In the genomic region with DNA sequence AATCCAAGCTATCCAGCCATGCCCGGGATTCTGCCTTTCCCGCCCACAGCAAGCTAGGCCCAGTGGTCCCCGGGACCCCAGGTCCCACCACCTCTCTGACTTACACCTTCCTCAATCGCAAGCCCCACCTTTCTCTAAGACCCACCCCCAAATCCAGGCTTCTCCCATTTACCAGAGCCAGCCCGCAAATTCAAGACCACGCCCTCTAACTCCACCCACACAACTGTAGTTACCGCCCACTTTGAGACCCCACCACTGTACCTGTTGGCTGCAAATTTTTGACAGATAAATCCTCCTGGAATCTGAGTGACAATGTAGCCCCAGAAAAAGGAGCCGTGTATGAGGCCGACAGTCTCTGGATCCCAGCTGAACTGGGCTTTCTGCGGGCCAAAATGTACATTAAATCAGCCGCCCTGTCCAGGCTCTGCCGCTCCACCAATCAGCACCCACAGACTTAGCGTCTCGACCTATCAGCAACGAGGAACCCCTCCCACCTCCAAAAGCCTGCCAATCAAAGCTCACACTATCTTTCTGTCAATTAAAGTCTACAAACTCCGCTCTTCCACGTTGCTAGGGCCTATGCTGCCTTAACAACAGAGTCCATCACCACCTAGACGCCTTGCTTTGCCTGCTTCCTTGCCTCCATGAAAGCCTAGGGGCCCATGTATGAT, we compare ENCODE assay signal across 31 cellular contexts. TPM values are rescaled to one million over a fixed set of nuclear protein-coding genes. Genes with fewer than 3 reads are reported as not detected.
DNase-seq lines count a peak whose midpoint lies in the region; ATAC-seq, FAIRE-seq and TF ChIP-seq lines count a peak whose summit lies in the region.
"Had no signal": no experiment of that assay in that cellular context is flagged by ENCODE, and none has a peak within 500 bp of the region (broad histone marks: within the 10 kb centered on the region; RNA-seq: fewer than 3 reads in every experiment).

No MANE protein-coding gene starts in this region.

- H3K79me2 ChIP-seq in HepG2 (ENCODE audit: insufficient read depth, low read length) (no peaks in the 10 kb centered on the region), trophoblast cell (ENCODE audit: control insufficient read depth, insufficient read depth, low read length, poor library complexity) (no peaks in the 10 kb centered on the region), mesendoderm (ENCODE audit: control insufficient read depth, insufficient read depth, low read length) (no peaks in the 10 kb centered on the region)

- no peak overlapping the region for H3K4ac ChIP-seq in trophoblast cell (ENCODE audit: low read depth, low read length)
- no peak overlapping the region for H3K4ac ChIP-seq in mesendoderm (ENCODE audit: low read depth, low read length)

- FAIRE-seq in HepG2 (lab: Jason Lieb, UNC) (no peak), RCC 7860 (lab: Jason Lieb, UNC) (no peak)
- FAIRE-seq: astrocyte, pancreas had no signal

- TF ChIP-seq EP300 in HepG2 (IDR thresholded peaks at IDR 0.05; ENCODE audit: low read depth in 2 of 2, low read length in 2 of 2) (no peak), HepG2 (CRISPR knock-in tag; IDR thresholded peaks at IDR 0.05; ENCODE audit: borderline replicate concordance) (no peak)

- TF ChIP-seq CTCF in HepG2 (CRISPR knock-in tag; IDR thresholded peaks at IDR 0.05) (no peak), right lobe of liver (IDR thresholded peaks at IDR 0.05) (no peak), Panc1 (IDR thresholded peaks at IDR 0.05) (no peak)

- no peak overlapping the region for H2AFZ ChIP-seq in HepG2 (ENCODE audit: low read length)
- H2AFZ ChIP-seq in trophoblast cell (ENCODE audit: insufficient read depth, low read length, poor library complexity), result no peak overlapping the region

- H4K91ac ChIP-seq in trophoblast cell (ENCODE audit: low read depth, low read length), result no peak overlapping the region

- H2BK120ac ChIP-seq in trophoblast cell (ENCODE audit: insufficient read depth, low read length, poor library complexity) (no peak overlapping the region), mesendoderm (ENCODE audit: low read depth, low read length) (no peak overlapping the region)

- no peak overlapping the region for H4K5ac ChIP-seq in mesendoderm (ENCODE audit: low read length)

- no peak overlapping the region for H2AK5ac ChIP-seq in trophoblast cell (ENCODE audit: low read length)
- no peak overlapping the region for H2AK5ac ChIP-seq in mesendoderm (ENCODE audit: low read length)

- H3K36me3 ChIP-seq in HepG2 (replicated peaks in 1 of 2; ENCODE audit: control insufficient read depth in 1 of 2, insufficient read depth in 2 of 2, low read length in 2 of 2) (no peaks in the 10 kb centered on the region), right lobe of liver (no peaks in the 10 kb centered on the region), Panc1 (ENCODE audit: control insufficient read depth, insufficient read depth, low read length) (no peaks in the 10 kb centered on the region), trophoblast cell (ENCODE audit: control insufficient read depth in 1 of 2, insufficient read depth in 2 of 2, low read length in 2 of 2) (no peaks in the 10 kb centered on the region), mesendoderm (ENCODE audit: control insufficient read depth, insufficient read depth, low read length) (no peaks in the 10 kb centered on the region)
- H3K36me3 ChIP-seq: BLaER1, pancreas, upper lobe of right lung had no signal

- H3K79me1 ChIP-seq in trophoblast cell (ENCODE audit: low read length) (no peaks in the 10 kb centered on the region), mesendoderm (ENCODE audit: low read length) (no peaks in the 10 kb centered on the region)

- H2BK5ac ChIP-seq in trophoblast cell (ENCODE audit: low read depth, low read length, poor library complexity) (no peak overlapping the region), mesendoderm (ENCODE audit: low read length) (no peak overlapping the region)

- in situ Hi-C loops in HepG2 (cut with HindIII; ENCODE audit: extremely low pct_ligation_motif_present, low pct_unique_long_range_greater_than_20kb) (no loop called here), Panc1 (cut with HindIII; ENCODE audit: low pct_unique_long_range_greater_than_20kb, low sequenced_read_pairs) (no loop called here)

- H2BK12ac ChIP-seq in trophoblast cell (ENCODE audit: low read length), result no peak overlapping the region

- H3K23ac ChIP-seq in trophoblast cell (ENCODE audit: low read length) (no peak overlapping the region), mesendoderm (ENCODE audit: low read length) (no peak overlapping the region)

- no peak overlapping the region for H3K18ac ChIP-seq in trophoblast cell (ENCODE audit: low read length)
- no peak overlapping the region for H3K18ac ChIP-seq in mesendoderm (ENCODE audit: low read length)

- no peak overlapping the region for H4K8ac ChIP-seq in trophoblast cell (ENCODE audit: low read depth, low read length)
- H4K8ac ChIP-seq in mesendoderm (ENCODE audit: low read depth, low read length), result no peak overlapping the region

- H3K4me1 ChIP-seq in HepG2 (ENCODE audit: insufficient read depth, low read length), result no peaks in the 10 kb centered on the region
- no peaks in the 10 kb centered on the region for H3K4me1 ChIP-seq in right lobe of liver
- H3K4me1 ChIP-seq in Panc1 (ENCODE audit: control insufficient read depth, insufficient read depth, low read length), result no peaks in the 10 kb centered on the region
- peaks cover 3% of the 10 kb centered on the region in 2 experiments for H3K4me1 ChIP-seq in trophoblast cell (ENCODE audit: control insufficient read depth in 1 of 2, insufficient read depth in 2 of 2, low read length in 2 of 2)
- H3K4me1 ChIP-seq in mesendoderm (ENCODE audit: control insufficient read depth, low read depth, low read length), result no peaks in the 10 kb centered on the region
- H3K4me1 ChIP-seq: pancreas, upper lobe of right lung had no signal

- ATAC-seq in HepG2 (peak; percentile 62), right lobe of liver (no peak), Panc1 (peak; percentile 22; the same call in 1 of the 2 replicates), GM18870 (IDR thresholded peaks at IDR 0.05; ENCODE audit: unreplicated experiment) (no peak)
- ATAC-seq: naive thymus-derived CD8-positive, alpha-beta T cell; pancreas; upper lobe of right lung had no signal

- no peak overlapping the region for H2BK15ac ChIP-seq in mesendoderm (replicated peaks; ENCODE audit: low read depth)

- no peak overlapping the region for H3K9ac ChIP-seq in HepG2 (ENCODE audit: insufficient read depth, low read depth, low read length)
- no peak overlapping the region for H3K9ac ChIP-seq in trophoblast cell (ENCODE audit: low read length)
- H3K9ac ChIP-seq in mesendoderm (ENCODE audit: low read length), result no peak overlapping the region
- H3K9ac ChIP-seq: BLaER1 had no signal

- H3K9me3 ChIP-seq in HepG2 (ENCODE audit: low read length) (no peaks in the 10 kb centered on the region), right lobe of liver (no peaks in the 10 kb centered on the region), Panc1 (ENCODE audit: control insufficient read depth, insufficient read depth, low read depth, low read length) (no peaks in the 10 kb centered on the region), trophoblast cell (ENCODE audit: insufficient read depth, low read depth, low read length) (peaks cover 23% of the 10 kb centered on the region)
- H3K9me3 ChIP-seq: pancreas, upper lobe of right lung had no signal

- BruUV-seq in HepG2 (replicated peaks; lab: Mats Ljungman, UMichigan), result no TSS peak
- no TSS peak for BruUV-seq in Panc1 (replicated peaks; lab: Mats Ljungman, UMichigan)

- 41% methylated on average over 17 of the region's 18 CpGs for WGBS in HepG2 (ENCODE audit: low lambda C conversion rate)
- WGBS in right lobe of liver (ENCODE audit: insufficient coverage, low coverage, low lambda C conversion rate, missing lambda C conversion rate), result 69% methylated on average over 6 of the region's 18 CpGs
- no CpG with 5 or more reads among the region's 18 CpGs for WGBS in trophoblast cell (ENCODE audit: extremely low coverage, insufficient coverage, insufficient read length)
- WGBS in mesendoderm (ENCODE audit: extremely low coverage, insufficient coverage, low lambda C conversion rate), result no CpG with 5 or more reads among the region's 18 CpGs

- intact Hi-C loops in HepG2 (cut with micrococcal nuclease; ENCODE audit: unreplicated experiment) (no loop called here), right lobe of liver (cut with DNase I) (loop anchor here (5.0 to 10.0 kb wide), 2 partner anchors 38 to 180 kb away; no protein-coding TSS in a partner anchor), Panc1 (cut with micrococcal nuclease; ENCODE audit: unreplicated experiment) (no loop called here)

- POLR2A ChIA-PET in HepG2 (lab: Yijun Ruan, JAX) (interaction anchor here (1.1 kb wide), 1 partner anchor 18 kb away, joined by 5 read pairs; a partner anchor contains a TSS), Panc1 (lab: Charles Lee) (no interaction called here)

- H4K20me1 ChIP-seq in HepG2 (ENCODE audit: insufficient read depth, low read length), result no peaks in the 10 kb centered on the region

- no peak for TF ChIP-seq RAD21 in HepG2 (CRISPR knock-in tag; IDR thresholded peaks at IDR 0.05)

- no peak overlapping the region for H4K12ac ChIP-seq in trophoblast cell (ENCODE audit: low read depth, low read length)

- H3K27me3 ChIP-seq in HepG2 (ENCODE audit: control insufficient read depth in 1 of 2, insufficient read depth in 2 of 2, low read length in 2 of 2) (peaks cover 7 to 87% of the 10 kb centered on the region in 2 experiments; a peak in 4 of 5 replicates), right lobe of liver (peaks cover 7 to 20% of the 10 kb centered on the region in 2 donors), Panc1 (ENCODE audit: control insufficient read depth, insufficient read depth, low read length) (peaks cover 5% of the 10 kb centered on the region; the same call in 1 of the 2 replicates), trophoblast cell (ENCODE audit: insufficient read depth, low read length) (peaks cover 34% of the 10 kb centered on the region), mesendoderm (ENCODE audit: insufficient read depth, low read length, poor library complexity) (peaks cover 23% of the 10 kb centered on the region)

- H3K4me2 ChIP-seq in HepG2 (ENCODE audit: low read depth, low read length) (no peak overlapping the region), trophoblast cell (ENCODE audit: low read length) (no peak overlapping the region), mesendoderm (ENCODE audit: low read length) (no peak overlapping the region)
- H3K4me2 ChIP-seq: BLaER1, smooth muscle cell had no signal

- TF ChIP-seq POLR2A in HepG2 (IDR thresholded peaks at IDR 0.05; ENCODE audit: insufficient read depth in 1 of 2, low read depth in 2 of 2, low read length in 2 of 2) (no peak), right lobe of liver (IDR thresholded peaks at IDR 0.05) (no peak)

- no peak overlapping the region for H3K14ac ChIP-seq in trophoblast cell (ENCODE audit: low read length)

- no peak overlapping the region for H3K27ac ChIP-seq in HepG2 (ENCODE audit: extremely low read length, insufficient read depth, low read length)
- H3K27ac ChIP-seq in right lobe of liver, result no peak overlapping the region
- no peak overlapping the region for H3K27ac ChIP-seq in Panc1 (ENCODE audit: low read length)
- no peak overlapping the region for H3K27ac ChIP-seq in trophoblast cell (ENCODE audit: low read depth, low read length)
- no peak overlapping the region for H3K27ac ChIP-seq in mesendoderm (ENCODE audit: low read depth, low read length)
- H3K27ac ChIP-seq: BLaER1, epithelial cell of prostate, HL-60, pancreas, SK-N-MC, upper lobe of right lung had no signal

- no peak overlapping the region for H3K4me3 ChIP-seq in HepG2 (replicated peaks in 1 of 3; ENCODE audit: insufficient read depth in 1 of 3, low read depth in 2 of 3, low read length in 3 of 3)
- H3K4me3 ChIP-seq in right lobe of liver, result no peak overlapping the region
- H3K4me3 ChIP-seq in Panc1 (ENCODE audit: low read depth in 2 of 2, low read length in 2 of 2), result no peak overlapping the region
- peak overlapping the region; percentile 16 for H3K4me3 ChIP-seq in trophoblast cell (ENCODE audit: low read depth, low read length)
- H3K4me3 ChIP-seq in mesendoderm (ENCODE audit: low read length), result no peak overlapping the region
- H3K4me3 ChIP-seq: BLaER1, pancreas, SK-N-MC, smooth muscle cell, upper lobe of right lung had no signal

- DNase-seq in HepG2 (ENCODE audit: low spot score) (no peak), right lobe of liver (no peak), Panc1 (ENCODE audit: low read depth, low spot score) (no peak), cerebellum (ENCODE audit: low spot score) (peak; percentile 87), trophoblast cell (no peak), mesendoderm (no peak), RCC 7860 (ENCODE audit: low spot score) (no peak)
- DNase-seq: activated CD4-positive, alpha-beta T cell treated with anti-CD3 and anti-CD28 coated beads for 48 hours; activated CD8-positive, alpha-beta memory T cell treated with anti-CD3 and anti-CD28 coated beads for 24 hours; activated effector memory CD4-positive, alpha-beta T cell treated with anti-CD3 and anti-CD28 coated beads, Interleukin-2, amount 50 U/mL, for 16 hours; activated T-cell treated with anti-CD3 and anti-CD28 coated beads, Interleukin-2, amount 50 U/mL, for 1 hour; COR-L47; DMS79 treated with DMSO at 0.1 percent for 48 hours; naive thymus-derived CD8-positive, alpha-beta T cell; NCI-H187; NCI-H524 treated with DMSO at 0.1 percent for 48 hours; pancreas; stimulated activated CD4-positive, alpha-beta T cell treated with anti-CD3 and anti-CD28 coated beads, Interleukin-1b, Interleukin-23, amount 100 ng/mL, for 48 hours; stimulated activated CD8-positive, alpha-beta memory T cell treated with anti-CD3 and anti-CD28 coated beads, Interleukin-4, amount 100 ng/mL, for 48 hours; upper lobe of right lung had no signal

- H3K56ac ChIP-seq in mesendoderm (ENCODE audit: low read length), result no peak overlapping the region

- CTCF ChIA-PET in HepG2 (lab: Yijun Ruan, JAX; ENCODE audit: low intra/inter-chr PET ratio, low total read pairs), result no interaction called here
- CTCF ChIA-PET in Panc1 (lab: Charles Lee), result no interaction called here

RNA-seq across cellular contexts. Expression of a gene that starts 6.3 kb away (rescaled TPM):
- not detected in 2 replicates for total RNA-seq in HepG2 (2016; rRNA removed; fragmentation: Illumina TruSeq; extraction: Trizol)
- not detected in 2 replicates for total RNA-seq in HepG2 (2016; cell fraction: cytosol; rRNA removed; fragmentation: Illumina TruSeq; extraction: Trizol; ENCODE audit: low read depth)
- total RNA-seq in HepG2 (2016; cell fraction: insoluble cytoplasmic fraction; rRNA removed; fragmentation: Illumina TruSeq; extraction: Trizol), result 0.06 TPM in 1 of 2 replicates, not detected in the other
- total RNA-seq in HepG2 (2016; cell fraction: membrane; rRNA removed; fragmentation: Illumina TruSeq; extraction: Trizol), result 0.06 TPM in 1 of 2 replicates, not detected in the other
- total RNA-seq in HepG2 (2016; cell fraction: nucleus; rRNA removed; fragmentation: Illumina TruSeq; extraction: Trizol), result not detected in 2 replicates
- 0.32 and 0.37 TPM in 2 replicates for polyA plus RNA-seq in HepG2 (2011; rRNA removed)
- 0.15 and 0.22 TPM in 2 replicates for polyA plus RNA-seq in HepG2 (2011; cell fraction: cytosol; rRNA removed)
- polyA plus RNA-seq in HepG2 (2011; cell fraction: nucleus; rRNA removed), result 1.9 and 2.4 TPM in 2 replicates
- 0.17 and 0.37 TPM in 2 replicates for polyA plus RNA-seq in HepG2 (2012)
- 0.03 and 0.05 TPM in 2 replicates for polyA plus RNA-seq in HepG2 (2016; cell fraction: cytosol; fragmentation: Illumina TruSeq; extraction: Trizol; ENCODE audit: low read depth)
- polyA plus RNA-seq in HepG2 (2016; cell fraction: insoluble cytoplasmic fraction; fragmentation: Illumina TruSeq; extraction: Trizol; ENCODE audit: low read depth), result 0.09 and 0.10 TPM in 2 replicates
- polyA plus RNA-seq in HepG2 (2016; cell fraction: membrane; fragmentation: Illumina TruSeq; extraction: Trizol; ENCODE audit: low read depth), result not detected in 2 replicates
- polyA plus RNA-seq in HepG2 (2016; cell fraction: nucleus; fragmentation: Illumina TruSeq; extraction: Trizol; ENCODE audit: insufficient read depth, low read depth), result 0.40 and 0.49 TPM in 2 replicates
- 0.19 and 0.34 TPM in 2 replicates for polyA minus RNA-seq in HepG2 (2011; rRNA and poly(A)+ RNA removed; ENCODE audit: low replicate concordance)
- 0.40 TPM in 1 of 2 replicates, not detected in the other for polyA minus RNA-seq in HepG2 (2011; cell fraction: cytosol; rRNA and poly(A)+ RNA removed)
- polyA minus RNA-seq in HepG2 (2011; cell fraction: nucleus; rRNA and poly(A)+ RNA removed), result 0.77 and 1.6 TPM in 2 replicates
- under 1 TPM in 1 of 6 experiments, not detected in 5; 0.13 TPM for total RNA-seq in right lobe of liver
- total RNA-seq in Panc1 (2021; ENCODE audit: unreplicated experiment), result 1.2 TPM
- 1.7 TPM for polyA plus RNA-seq in Panc1 (2012; ENCODE audit: insufficient read length)
- total RNA-seq in cerebellum, result 3.8 TPM
- 0.12 and 0.16 TPM in 2 replicates for polyA plus RNA-seq in trophoblast cell (2013)
- 0.48 TPM for polyA plus RNA-seq in mesendoderm (2013, experiment 1 of 2)
- 0.43 TPM for polyA plus RNA-seq in mesendoderm (2013, experiment 2 of 2)
- total RNA-seq: kidney epithelial cell had no signal
- polyA plus RNA-seq: naive thymus-derived CD8-positive, alpha-beta T cell; smooth muscle cell had no signal

RNA-seq across cellular contexts. Expression of a gene that starts 9.9 kb away (rescaled TPM):
- total RNA-seq in HepG2 (2016; rRNA removed; fragmentation: Illumina TruSeq; extraction: Trizol) (not detected in 2 replicates), right lobe of liver (not detected), Panc1 (2021; ENCODE audit: unreplicated experiment) (not detected), cerebellum (not detected)
- not detected in 2 replicates for total RNA-seq in HepG2 (2016; cell fraction: cytosol; rRNA removed; fragmentation: Illumina TruSeq; extraction: Trizol; ENCODE audit: low read depth)
- not detected in 2 replicates for total RNA-seq in HepG2 (2016; cell fraction: insoluble cytoplasmic fraction; rRNA removed; fragmentation: Illumina TruSeq; extraction: Trizol)
- not detected in 2 replicates for total RNA-seq in HepG2 (2016; cell fraction: membrane; rRNA removed; fragmentation: Illumina TruSeq; extraction: Trizol)
- not detected in 2 replicates for total RNA-seq in HepG2 (2016; cell fraction: nucleus; rRNA removed; fragmentation: Illumina TruSeq; extraction: Trizol)
- polyA plus RNA-seq in HepG2 (2011; rRNA removed), result not detected in 2 replicates
- polyA plus RNA-seq in HepG2 (2011; cell fraction: cytosol; rRNA removed), result not detected in 2 replicates
- polyA plus RNA-seq in HepG2 (2011; cell fraction: nucleus; rRNA removed), result not detected in 2 replicates
- polyA plus RNA-seq in HepG2 (2012), result not detected in 2 replicates
- not detected in 2 replicates for polyA plus RNA-seq in HepG2 (2016; cell fraction: cytosol; fragmentation: Illumina TruSeq; extraction: Trizol; ENCODE audit: low read depth)
- polyA plus RNA-seq in HepG2 (2016; cell fraction: insoluble cytoplasmic fraction; fragmentation: Illumina TruSeq; extraction: Trizol; ENCODE audit: low read depth), result not detected in 2 replicates
- polyA plus RNA-seq in HepG2 (2016; cell fraction: membrane; fragmentation: Illumina TruSeq; extraction: Trizol; ENCODE audit: low read depth), result not detected in 2 replicates
- polyA plus RNA-seq in HepG2 (2016; cell fraction: nucleus; fragmentation: Illumina TruSeq; extraction: Trizol; ENCODE audit: insufficient read depth, low read depth), result not detected in 2 replicates
- polyA minus RNA-seq in HepG2 (2011; rRNA and poly(A)+ RNA removed; ENCODE audit: low replicate concordance), result not detected in 2 replicates
- polyA minus RNA-seq in HepG2 (2011; cell fraction: cytosol; rRNA and poly(A)+ RNA removed), result not detected in 2 replicates
- not detected in 2 replicates for polyA minus RNA-seq in HepG2 (2011; cell fraction: nucleus; rRNA and poly(A)+ RNA removed)
- polyA plus RNA-seq in Panc1 (2012; ENCODE audit: insufficient read length), result not detected
- polyA plus RNA-seq in trophoblast cell (2013), result 0.03 and 0.04 TPM in 2 replicates
- polyA plus RNA-seq in mesendoderm (2013, experiment 1 of 2), result 0.29 TPM
- 0.39 TPM for polyA plus RNA-seq in mesendoderm (2013, experiment 2 of 2)
- total RNA-seq: astrocyte; chondrocyte; kidney epithelial cell; lower leg skin; naive thymus-derived CD8-positive, alpha-beta T cell; pancreas; smooth muscle cell; T-helper 2 cell treated with Interferon-gamma antibody and Interleukin-4, amounts not matched to agents 100 ng/mL and 5 ng/mL, for 36 hours; upper lobe of right lung had no signal
- polyA plus RNA-seq: naive thymus-derived CD8-positive, alpha-beta T cell; pancreas; smooth muscle cell had no signal

RNA-seq across cellular contexts. Expression of a gene that starts 11.8 kb away (rescaled TPM):
- not detected in 2 replicates for total RNA-seq in HepG2 (2016; rRNA removed; fragmentation: Illumina TruSeq; extraction: Trizol)
- total RNA-seq in HepG2 (2016; cell fraction: cytosol; rRNA removed; fragmentation: Illumina TruSeq; extraction: Trizol; ENCODE audit: low read depth), result not detected in 2 replicates
- total RNA-seq in HepG2 (2016; cell fraction: insoluble cytoplasmic fraction; rRNA removed; fragmentation: Illumina TruSeq; extraction: Trizol), result not detected in 2 replicates
- total RNA-seq in HepG2 (2016; cell fraction: membrane; rRNA removed; fragmentation: Illumina TruSeq; extraction: Trizol), result not detected in 2 replicates
- not detected in 2 replicates for total RNA-seq in HepG2 (2016; cell fraction: nucleus; rRNA removed; fragmentation: Illumina TruSeq; extraction: Trizol)
- polyA plus RNA-seq in HepG2 (2011; rRNA removed), result not detected in 2 replicates
- polyA plus RNA-seq in HepG2 (2011; cell fraction: cytosol; rRNA removed), result not detected in 2 replicates
- not detected in 2 replicates for polyA plus RNA-seq in HepG2 (2011; cell fraction: nucleus; rRNA removed)
- not detected in 2 replicates for polyA plus RNA-seq in HepG2 (2012)
- polyA plus RNA-seq in HepG2 (2016; cell fraction: cytosol; fragmentation: Illumina TruSeq; extraction: Trizol; ENCODE audit: low read depth), result not detected in 2 replicates
- not detected in 2 replicates for polyA plus RNA-seq in HepG2 (2016; cell fraction: insoluble cytoplasmic fraction; fragmentation: Illumina TruSeq; extraction: Trizol; ENCODE audit: low read depth)
- not detected in 2 replicates for polyA plus RNA-seq in HepG2 (2016; cell fraction: membrane; fragmentation: Illumina TruSeq; extraction: Trizol; ENCODE audit: low read depth)
- not detected in 2 replicates for polyA plus RNA-seq in HepG2 (2016; cell fraction: nucleus; fragmentation: Illumina TruSeq; extraction: Trizol; ENCODE audit: insufficient read depth, low read depth)
- polyA minus RNA-seq in HepG2 (2011; rRNA and poly(A)+ RNA removed; ENCODE audit: low replicate concordance), result not detected in 2 replicates
- polyA minus RNA-seq in HepG2 (2011; cell fraction: cytosol; rRNA and poly(A)+ RNA removed), result not detected in 2 replicates
- polyA minus RNA-seq in HepG2 (2011; cell fraction: nucleus; rRNA and poly(A)+ RNA removed), result not detected in 2 replicates
- total RNA-seq in right lobe of liver, result not detected
- not detected for total RNA-seq in Panc1 (2021; ENCODE audit: unreplicated experiment)
- not detected for polyA plus RNA-seq in Panc1 (2012; ENCODE audit: insufficient read length)
- not detected for total RNA-seq in cerebellum
- polyA plus RNA-seq in trophoblast cell (2013), result not detected in 2 replicates
- not detected for polyA plus RNA-seq in mesendoderm (2013, experiment 1 of 2)
- polyA plus RNA-seq in mesendoderm (2013, experiment 2 of 2), result not detected
- total RNA-seq: astrocyte; chondrocyte; kidney epithelial cell; lower leg skin; naive thymus-derived CD8-positive, alpha-beta T cell; pancreas; smooth muscle cell; T-helper 2 cell treated with Interferon-gamma antibody and Interleukin-4, amounts not matched to agents 100 ng/mL and 5 ng/mL, for 36 hours; upper lobe of right lung had no signal
- polyA plus RNA-seq: naive thymus-derived CD8-positive, alpha-beta T cell; pancreas; smooth muscle cell had no signal

RNA-seq across cellular contexts. Expression of a gene that starts 16.6 kb away (rescaled TPM):
- total RNA-seq in HepG2 (2016; rRNA removed; fragmentation: Illumina TruSeq; extraction: Trizol) (94.9 and 110 TPM in 2 replicates), right lobe of liver (10 to 100 TPM; 37.4 to 57.7 (median 43.4) TPM), Panc1 (2021; ENCODE audit: unreplicated experiment) (78.5 TPM), cerebellum (32.2 TPM)
- total RNA-seq in HepG2 (2016; cell fraction: cytosol; rRNA removed; fragmentation: Illumina TruSeq; extraction: Trizol; ENCODE audit: low read depth), result 60.4 and 74.8 TPM in 2 replicates
- 105 and 114 TPM in 2 replicates for total RNA-seq in HepG2 (2016; cell fraction: insoluble cytoplasmic fraction; rRNA removed; fragmentation: Illumina TruSeq; extraction: Trizol)
- 77.7 and 93.8 TPM in 2 replicates for total RNA-seq in HepG2 (2016; cell fraction: membrane; rRNA removed; fragmentation: Illumina TruSeq; extraction: Trizol)
- 75.2 and 89.0 TPM in 2 replicates for total RNA-seq in HepG2 (2016; cell fraction: nucleus; rRNA removed; fragmentation: Illumina TruSeq; extraction: Trizol)
- 126 and 137 TPM in 2 replicates for polyA plus RNA-seq in HepG2 (2011; rRNA removed)
- 117 and 150 TPM in 2 replicates for polyA plus RNA-seq in HepG2 (2011; cell fraction: cytosol; rRNA removed)
- polyA plus RNA-seq in HepG2 (2011; cell fraction: nucleus; rRNA removed), result 281 and 313 TPM in 2 replicates
- 108 and 121 TPM in 2 replicates for polyA plus RNA-seq in HepG2 (2012)
- polyA plus RNA-seq in HepG2 (2016; cell fraction: cytosol; fragmentation: Illumina TruSeq; extraction: Trizol; ENCODE audit: low read depth), result 33.5 and 45.1 TPM in 2 replicates
- 86.6 and 90.0 TPM in 2 replicates for polyA plus RNA-seq in HepG2 (2016; cell fraction: insoluble cytoplasmic fraction; fragmentation: Illumina TruSeq; extraction: Trizol; ENCODE audit: low read depth)
- 42.8 and 56.0 TPM in 2 replicates for polyA plus RNA-seq in HepG2 (2016; cell fraction: membrane; fragmentation: Illumina TruSeq; extraction: Trizol; ENCODE audit: low read depth)
- 175 and 195 TPM in 2 replicates for polyA plus RNA-seq in HepG2 (2016; cell fraction: nucleus; fragmentation: Illumina TruSeq; extraction: Trizol; ENCODE audit: insufficient read depth, low read depth)
- polyA minus RNA-seq in HepG2 (2011; rRNA and poly(A)+ RNA removed; ENCODE audit: low replicate concordance), result 83.0 and 106 TPM in 2 replicates
- 40.9 and 42.6 TPM in 2 replicates for polyA minus RNA-seq in HepG2 (2011; cell fraction: cytosol; rRNA and poly(A)+ RNA removed)
- polyA minus RNA-seq in HepG2 (2011; cell fraction: nucleus; rRNA and poly(A)+ RNA removed), result 50.9 and 63.0 TPM in 2 replicates
- 72.4 TPM for polyA plus RNA-seq in Panc1 (2012; ENCODE audit: insufficient read length)
- polyA plus RNA-seq in trophoblast cell (2013), result 67.0 and 67.7 TPM in 2 replicates
- 102 TPM for polyA plus RNA-seq in mesendoderm (2013, experiment 1 of 2)
- 102 TPM for polyA plus RNA-seq in mesendoderm (2013, experiment 2 of 2)

RNA-seq across cellular contexts. Expression of a gene that starts 18.0 kb away (rescaled TPM):
- total RNA-seq in HepG2 (2016; rRNA removed; fragmentation: Illumina TruSeq; extraction: Trizol), result 29.6 and 34.9 TPM in 2 replicates
- 2.5 and 3.4 TPM in 2 replicates for total RNA-seq in HepG2 (2016; cell fraction: cytosol; rRNA removed; fragmentation: Illumina TruSeq; extraction: Trizol; ENCODE audit: low read depth)
- total RNA-seq in HepG2 (2016; cell fraction: insoluble cytoplasmic fraction; rRNA removed; fragmentation: Illumina TruSeq; extraction: Trizol), result 27.6 and 38.2 TPM in 2 replicates
- 6.3 and 7.8 TPM in 2 replicates for total RNA-seq in HepG2 (2016; cell fraction: membrane; rRNA removed; fragmentation: Illumina TruSeq; extraction: Trizol)
- 15.0 and 23.1 TPM in 2 replicates for total RNA-seq in HepG2 (2016; cell fraction: nucleus; rRNA removed; fragmentation: Illumina TruSeq; extraction: Trizol)
- 8.4 and 9.2 TPM in 2 replicates for polyA plus RNA-seq in HepG2 (2011; rRNA removed)
- 6.8 and 16.2 TPM in 2 replicates for polyA plus RNA-seq in HepG2 (2011; cell fraction: cytosol; rRNA removed)
- 31.7 and 40.0 TPM in 2 replicates for polyA plus RNA-seq in HepG2 (2011; cell fraction: nucleus; rRNA removed)
- polyA plus RNA-seq in HepG2 (2012), result 7.6 and 9.2 TPM in 2 replicates
- polyA plus RNA-seq in HepG2 (2016; cell fraction: cytosol; fragmentation: Illumina TruSeq; extraction: Trizol; ENCODE audit: low read depth), result 1.7 and 2.8 TPM in 2 replicates
- polyA plus RNA-seq in HepG2 (2016; cell fraction: insoluble cytoplasmic fraction; fragmentation: Illumina TruSeq; extraction: Trizol; ENCODE audit: low read depth), result 25.4 and 29.9 TPM in 2 replicates
- 3.2 and 4.3 TPM in 2 replicates for polyA plus RNA-seq in HepG2 (2016; cell fraction: membrane; fragmentation: Illumina TruSeq; extraction: Trizol; ENCODE audit: low read depth)
- 40.8 and 41.9 TPM in 2 replicates for polyA plus RNA-seq in HepG2 (2016; cell fraction: nucleus; fragmentation: Illumina TruSeq; extraction: Trizol; ENCODE audit: insufficient read depth, low read depth)
- polyA minus RNA-seq in HepG2 (2011; rRNA and poly(A)+ RNA removed; ENCODE audit: low replicate concordance), result 16.3 and 53.3 TPM in 2 replicates
- 13.7 and 17.8 TPM in 2 replicates for polyA minus RNA-seq in HepG2 (2011; cell fraction: cytosol; rRNA and poly(A)+ RNA removed)
- polyA minus RNA-seq in HepG2 (2011; cell fraction: nucleus; rRNA and poly(A)+ RNA removed), result 3.6 and 4.4 TPM in 2 replicates
- 10 to 100 TPM; 14.4 to 29.6 (median 19.8) TPM for total RNA-seq in right lobe of liver
- 19.6 TPM for total RNA-seq in Panc1 (2021; ENCODE audit: unreplicated experiment)
- polyA plus RNA-seq in Panc1 (2012; ENCODE audit: insufficient read length), result 31.7 TPM
- 6.4 TPM for total RNA-seq in cerebellum
- 14.8 and 16.7 TPM in 2 replicates for polyA plus RNA-seq in trophoblast cell (2013)
- 17.6 TPM for polyA plus RNA-seq in mesendoderm (2013, experiment 1 of 2)
- polyA plus RNA-seq in mesendoderm (2013, experiment 2 of 2), result 16.0 TPM

Comparison
In these comparisons a context has a peak if more than half of its experiments do, and no peak if none do; other contexts are left out.
1. ATAC-seq: peak in HepG2 (single experiment) and Panc1 (single experiment); none in right lobe of liver (0 of 4) and GM18870 (single experiment).
2. intact Hi-C loops: an anchor here in right lobe of liver (5.0 to 10.0 kb wide); none called in HepG2 and Panc1.